9 cellular contexts compared by ENCODE assay signal in genomic region chr11:46348986-46349401, GRCh38. TPM values are rescaled to one million over a fixed set of nuclear protein-coding genes. Genes with fewer than 3 reads are reported as not detected.
A peak's percentile ranks its signal among the peaks of the same experiment; 100 is the strongest.
DNase-seq lines count a peak whose midpoint lies in the region; ATAC-seq and TF ChIP-seq lines count a peak whose summit lies in the region.
"Had no signal": no experiment of that assay in that cellular context is flagged by ENCODE, and none has a peak within 500 bp of the region (broad histone marks: within the 10 kb centered on the region; RNA-seq: fewer than 3 reads in every experiment).

No MANE protein-coding gene starts in this region.

- 92% methylated on average over 2 of the region's 9 CpGs; no CpG with 5 or more reads in 1 of the 2 experiments for WGBS in IMR-90 (ENCODE audit: extremely low coverage in 2 of 2, insufficient read length in 1 of 2), 2 experiments
- WGBS in aorta, 2 donors: 84 to 87% methylated on average over 9 of the region's 9 CpGs

- H4K8ac ChIP-seq in IMR-90 (ENCODE audit: low read depth in 2 of 2, low read length in 2 of 2): no peak overlapping the region

- H3K14ac ChIP-seq in IMR-90 (replicated peaks; ENCODE audit: low read depth, low read length): no peak overlapping the region

- no peak overlapping the region for H2BK5ac ChIP-seq in IMR-90 (ENCODE audit: low read depth, low read length, poor library complexity, severe bottlenecking)

- no peak overlapping the region for H4K91ac ChIP-seq in IMR-90 (ENCODE audit: insufficient read depth, low read depth, low read length)

- H4K5ac ChIP-seq in IMR-90 (ENCODE audit: low read depth, low read length): no peak overlapping the region

- CTCF ChIA-PET in IMR-90 (lab: Yijun Ruan, JAX): no interaction called here

- H2BK15ac ChIP-seq in IMR-90 (ENCODE audit: low read depth, low read length): no peak overlapping the region

- POLR2A ChIA-PET in IMR-90 (lab: Charles Lee; ENCODE audit: unreplicated experiment): no interaction called here

- H2BK20ac ChIP-seq in IMR-90 (ENCODE audit: low read depth, low read length): no peak overlapping the region

- no peak overlapping the region; the same call in 1 of the 2 replicates for H3K4me2 ChIP-seq in IMR-90 (ENCODE audit: low read depth, low read length)

- H2AK5ac ChIP-seq in IMR-90 (ENCODE audit: low read depth, low read length): no peak overlapping the region

- in situ Hi-C loops in IMR-90 (cut with MboI; ENCODE audit: low sequenced_read_pairs): no loop called here

- H3K9me3 ChIP-seq in IMR-90 (ENCODE audit: control insufficient read depth, insufficient read depth, low read length): no peaks in the 10 kb centered on the region
- H3K9me3 ChIP-seq in WERI-Rb-1 (ENCODE audit: severe bottlenecking): no peaks in the 10 kb centered on the region
- no peaks in the 10 kb centered on the region for H3K9me3 ChIP-seq in aorta (ENCODE audit: control insufficient read depth, low read length)
- H3K9me3 ChIP-seq: SJSA1 had no signal

- 0 out of 2 replicates have a peak overlapping the region, but pooled peaks have one; percentile 48 for H3K23ac ChIP-seq in IMR-90 (ENCODE audit: low read depth, low read length)

- intact Hi-C loops in IMR-90 (cut with micrococcal nuclease) (loop anchor here (1.0 kb wide), 1 partner anchor 31 kb away; no protein-coding TSS in a partner anchor), aorta (cut with DNase I) (no loop called here)

- H2BK120ac ChIP-seq in IMR-90 (ENCODE audit: low read depth, low read length): no peak overlapping the region

- peaks cover 19% of the 10 kb centered on the region for H3K4me1 ChIP-seq in IMR-90 (ENCODE audit: control insufficient read depth, insufficient read depth, low read length)
- peaks cover 0 to 2% of the 10 kb centered on the region in 2 donors for H3K4me1 ChIP-seq in aorta (ENCODE audit: control insufficient read depth in 1 of 2, insufficient read depth in 2 of 2, low read length in 2 of 2)

- no peak for TF ChIP-seq POLR2A in IMR-90 (IDR thresholded peaks at IDR 0.05; ENCODE audit: low read depth, low read length)

- H3K4ac ChIP-seq in IMR-90 (ENCODE audit: low read depth, low read length): no peak overlapping the region

- H4K20me1 ChIP-seq in IMR-90 (ENCODE audit: insufficient read depth, low read length): peaks cover 29% of the 10 kb centered on the region

- TF ChIP-seq CTCF in 22Rv1 (IDR thresholded peaks at IDR 0.05) (no peak), IMR-90 (conservative IDR thresholded peaks at IDR 0.05; ENCODE audit: low read depth, low read length) (no peak), WERI-Rb-1 (IDR thresholded peaks at IDR 0.05; ENCODE audit: low read depth, low read length) (no peak)

- H3K79me1 ChIP-seq in IMR-90 (ENCODE audit: low read depth in 1 of 2, low read length in 2 of 2): peaks cover 21 to 66% of the 10 kb centered on the region in 2 experiments

- peak overlapping the region; percentile 98 for H2AK9ac ChIP-seq in IMR-90 (replicated peaks; ENCODE audit: low read depth, low read length, poor library complexity)

- H3K36me3 ChIP-seq in IMR-90 (ENCODE audit: control insufficient read depth, insufficient read depth, low read length) (no peaks in the 10 kb centered on the region), WERI-Rb-1 (peaks cover 15% of the 10 kb centered on the region), aorta (ENCODE audit: control insufficient read depth in 1 of 2, insufficient read depth in 2 of 2, low read length in 1 of 2) (no peaks in the 10 kb centered on the region)

- no peak overlapping the region for H3K56ac ChIP-seq in IMR-90 (ENCODE audit: extremely low read depth, insufficient read depth, low read length)

- no peak for ATAC-seq in IMR-90 (ENCODE audit: low read depth)
- ATAC-seq in aorta (ENCODE audit: low FRiP score): no peak

- no peak overlapping the region for H3K18ac ChIP-seq in IMR-90 (ENCODE audit: low read depth, low read length)

- BruUV-seq in IMR-90 (replicated peaks; lab: Mats Ljungman, UMichigan): no TSS peak

- no peaks in the 10 kb centered on the region for H3K27me3 ChIP-seq in IMR-90 (ENCODE audit: control insufficient read depth, insufficient read depth, low read length)
- H3K27me3 ChIP-seq in layer of hippocampus (ENCODE audit: control insufficient read depth, insufficient read depth, low read length): no peaks in the 10 kb centered on the region
- H3K27me3 ChIP-seq in WERI-Rb-1 (ENCODE audit: insufficient read depth, low read depth, severe bottlenecking): no peaks in the 10 kb centered on the region
- H3K27me3 ChIP-seq in aorta (ENCODE audit: control insufficient read depth in 1 of 2, insufficient read depth in 2 of 2, low read length in 1 of 2): no peaks in the 10 kb centered on the region
- H3K27me3 ChIP-seq: SJSA1 had no signal

- H3K4me3 ChIP-seq in IMR-90 (ENCODE audit: insufficient read depth, low read depth, low read length): no peak overlapping the region
- H3K4me3 ChIP-seq in WERI-Rb-1 (ENCODE audit: low read depth, low read length): no peak overlapping the region
- no peak overlapping the region for H3K4me3 ChIP-seq in aorta (ENCODE audit: low read length in 2 of 2)

- H3K27ac ChIP-seq in 22Rv1 (peak overlapping the region; percentile 68), IMR-90 (ENCODE audit: insufficient read depth, low read length) (no peak overlapping the region), layer of hippocampus (ENCODE audit: low read depth, low read length) (peak overlapping the region; percentile 1), WERI-Rb-1 (no peak overlapping the region), aorta (ENCODE audit: low read depth in 1 of 2, low read length in 2 of 2) (no peak overlapping the region)
- H3K27ac ChIP-seq: SJSA1 had no signal

- H2AFZ ChIP-seq in IMR-90 (replicated peaks; ENCODE audit: low read length, poor library complexity): no peak overlapping the region

- no peak for TF ChIP-seq RAD21 in IMR-90 (IDR thresholded peaks at IDR 0.05; ENCODE audit: low read length)

- no peak for DNase-seq in IMR-90
- DNase-seq in activated T-helper 1 cell treated with Interleukin-2 at 50 U/mL for 16 hours (ENCODE audit: low read depth): peak; percentile 58
- no peak for DNase-seq in WERI-Rb-1
- DNase-seq in NCI-H1105 treated with DMSO at 0.1 percent for 48 hours (lab: John Stamatoyannopoulos, UW): no peak
- no peak for DNase-seq in NCI-H1694 (lab: John Stamatoyannopoulos, UW)
- DNase-seq in aorta: no peak

- H3K9ac ChIP-seq in IMR-90 (ENCODE audit: low read depth, low read length): no peak overlapping the region

- dilution Hi-C loops in IMR-90 (cut with HindIII; ENCODE audit: low sequenced_read_pairs, unreplicated experiment): no loop called here

- peaks cover 7% of the 10 kb centered on the region for H3K9me1 ChIP-seq in IMR-90 (ENCODE audit: insufficient read depth, low read length)

TF ChIP-seq in IMR-90, 13 proteins besides CTCF, POLR2A, EP300 and RAD21 (continues in another document):
- TF ChIP-seq CEBPB (IDR thresholded peaks at IDR 0.05; ENCODE audit: low read depth, low read length) (no peak), SMC3 (IDR thresholded peaks at IDR 0.05; ENCODE audit: low read depth, low read length) (no peak), MAFK (IDR thresholded peaks at IDR 0.05; ENCODE audit: low read depth, low read length) (no peak), MAZ (IDR thresholded peaks at IDR 0.05; ENCODE audit: borderline replicate concordance, low read depth, low read length) (no peak), NFE2L2 (IDR thresholded peaks at IDR 0.05; ENCODE audit: low read depth, low read length) (no peak), BHLHE40 (IDR thresholded peaks at IDR 0.05; ENCODE audit: low read depth, low read length) (no peak), FOS (IDR thresholded peaks at IDR 0.05; ENCODE audit: low read depth, low read length) (no peak), RCOR1 (IDR thresholded peaks at IDR 0.05; ENCODE audit: insufficient replicate concordance, low read length) (no peak), ELK1 (IDR thresholded peaks at IDR 0.05; ENCODE audit: borderline replicate concordance, low read depth, low read length) (no peak), USF2 (IDR thresholded peaks at IDR 0.05; ENCODE audit: low read depth, low read length) (no peak), MXI1 (IDR thresholded peaks at IDR 0.05; ENCODE audit: borderline replicate concordance, low read depth, low read length) (no peak), CHD1 (IDR thresholded peaks at IDR 0.05; ENCODE audit: low read depth, low read length) (no peak)

RNA-seq across cellular contexts. Expression of gene DGKZ, which starts 1.7 kb away (rescaled TPM):
- total RNA-seq in IMR-90 (2012; rRNA removed) (43.0 and 46.8 TPM in 2 replicates), aorta (10 to 100 TPM; 36.1 to 61.1 TPM)
- polyA plus RNA-seq in IMR-90 (2012; rRNA removed) (62.0 and 68.0 TPM in 2 replicates), aorta (10 to 100 TPM; 15.8 to 33.4 TPM)
- polyA plus RNA-seq in IMR-90 (2012; cell fraction: cytosol; rRNA removed): 52.8 and 75.7 TPM in 2 replicates
- polyA plus RNA-seq in IMR-90 (2012; cell fraction: nucleus; rRNA removed; ENCODE audit: low replicate concordance): 126 and 364 TPM in 2 replicates

RNA-seq across cellular contexts. Expression of gene MDK, which starts 32.5 kb away (rescaled TPM):
- total RNA-seq in IMR-90 (2012; rRNA removed) (23.1 and 25.8 TPM in 2 replicates), aorta (10 to 100 TPM; 11.8 to 23.4 TPM)
- polyA plus RNA-seq in IMR-90 (2012; rRNA removed) (377 and 389 TPM in 2 replicates), aorta (10 to 100 TPM; 15.8 to 40.3 TPM)
- 720 and 780 TPM in 2 replicates for polyA plus RNA-seq in IMR-90 (2012; cell fraction: cytosol; rRNA removed)
- 135 and 153 TPM in 2 replicates for polyA plus RNA-seq in IMR-90 (2012; cell fraction: nucleus; rRNA removed; ENCODE audit: low replicate concordance)

RNA-seq across cellular contexts. Expression of gene CHRM4, which starts 42.6 kb away (rescaled TPM):
- 0.18 and 0.28 TPM in 2 replicates for total RNA-seq in IMR-90 (2012; rRNA removed)
- 0.09 and 0.19 TPM in 2 replicates for polyA plus RNA-seq in IMR-90 (2012; rRNA removed)
- 0.16 and 0.19 TPM in 2 replicates for polyA plus RNA-seq in IMR-90 (2012; cell fraction: cytosol; rRNA removed)
- 0.49 and 1.0 TPM in 2 replicates for polyA plus RNA-seq in IMR-90 (2012; cell fraction: nucleus; rRNA removed; ENCODE audit: low replicate concordance)
- total RNA-seq in aorta: under 1 TPM in 1 of 2 donors, not detected in 1; 0.29 TPM
- polyA plus RNA-seq in aorta: 1 to 10 TPM in 1 of 2 donors, under 1 TPM in 1; 0.28 to 1.9 TPM

Comparison
In these comparisons a context has a peak if more than half of its experiments do, and no peak if none do; other contexts are left out.
1. H3K27ac ChIP-seq: peak in 22Rv1 (single experiment) and layer of hippocampus (single experiment); none in IMR-90 (single experiment), WERI-Rb-1 (single experiment) and aorta (0 of 2).